In the genomic region with DNA sequence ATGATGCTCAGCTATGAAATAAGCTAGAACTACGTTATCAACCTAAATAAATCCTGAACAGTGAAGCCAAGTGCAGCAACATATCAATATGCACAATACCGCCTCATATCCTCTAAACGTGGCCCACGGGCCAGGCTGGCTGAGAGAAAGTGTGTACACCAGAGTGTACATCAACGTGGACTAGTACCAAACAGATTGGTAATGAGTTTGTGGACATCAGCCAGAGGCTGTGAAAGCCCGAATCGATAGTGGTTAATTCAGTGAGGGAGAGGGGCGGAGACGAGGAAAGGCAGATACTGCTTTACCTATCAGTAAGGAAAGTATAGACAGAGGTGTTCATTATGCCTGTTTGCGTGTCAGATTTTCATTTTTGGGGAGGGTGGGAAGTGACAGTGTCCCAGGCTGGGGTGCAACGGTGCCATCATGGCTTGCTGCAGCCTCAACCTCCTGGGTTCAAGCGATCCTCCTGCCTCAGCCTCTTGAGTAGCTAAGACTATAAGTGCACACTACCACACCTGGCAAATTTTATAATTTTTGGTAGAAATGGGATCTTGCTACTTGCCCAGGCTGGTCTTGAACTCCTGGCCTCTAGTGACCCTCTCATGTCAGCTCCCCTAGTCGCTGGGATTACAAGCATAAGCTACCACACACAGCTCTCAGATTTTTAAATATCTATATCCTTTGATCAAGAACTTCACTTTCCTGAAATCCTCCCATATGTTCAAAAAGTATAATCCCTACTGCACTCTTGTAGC, we compare ENCODE assay signal across 17 cellular contexts. TPM values are rescaled to one million over a fixed set of nuclear protein-coding genes. Genes with fewer than 3 reads are reported as not detected.
DNase-seq lines count a peak whose midpoint lies in the region; ATAC-seq and TF ChIP-seq lines count a peak whose summit lies in the region.
"Had no signal": no experiment of that assay in that cellular context is flagged by ENCODE, and none has a peak within 500 bp of the region (broad histone marks: within the 10 kb centered on the region; RNA-seq: fewer than 3 reads in every experiment).

No MANE protein-coding gene starts in this region.

- H3K9me3 ChIP-seq in HCT116 (ENCODE audit: control insufficient read depth in 1 of 2, insufficient read depth in 1 of 2, low read depth in 1 of 2, low read length in 2 of 2) = no peaks in the 10 kb centered on the region
- H3K9me3 ChIP-seq in endodermal cell (ENCODE audit: control insufficient read depth, low read length) = no peaks in the 10 kb centered on the region
- H3K9me3 ChIP-seq in transverse colon = no peaks in the 10 kb centered on the region
- H3K9me3 ChIP-seq: MG63, suprapubic skin had no signal

- no peak overlapping the region for H3K4me3 Mint-ChIP-seq in brain
- H3K4me3 Mint-ChIP-seq in endodermal cell = no peak overlapping the region
- no peak overlapping the region for H3K4me3 Mint-ChIP-seq in stimulated activated memory B cell treated with anti-CD40 and anti-IgM and Interleukin-4, amounts not matched to agents 10 μg/mL and 1 μg/mL and 100 μg/mL, for 72 hours
- H3K4me3 Mint-ChIP-seq: activated CD8-positive, alpha-beta T cell treated with anti-CD3 and anti-CD28 coated beads, Interleukin-2, amount 10 ng/mL, durations not matched to agents 7 days and 5 days; activated T-cell treated with anti-CD3 and anti-CD28 coated beads, Interleukin-2, amount 50 U/mL, for 4 hours; natural killer cell treated with Interleukin-12 subunit alpha and Interleukin-12 subunit beta and Interleukin-15 and Interleukin-18, amount 100 ng/mL, for 72 hours; T-cell had no signal

- no peak for ATAC-seq in HCT116
- ATAC-seq in stimulated activated memory B cell treated with anti-CD40 and anti-IgM and Interleukin-4, amounts not matched to agents 10 μg/mL and 1 μg/mL and 100 μg/mL, for 72 hours = no peak
- ATAC-seq: activated CD8-positive, alpha-beta T cell treated with anti-CD3 and anti-CD28 coated beads, Interleukin-2, amount 10 ng/mL, durations not matched to agents 7 days and 5 days; activated T-cell treated with anti-CD3 and anti-CD28 coated beads, Interleukin-2, amount 50 U/mL, for 4 hours; T-cell had no signal

- no peak for TF ChIP-seq RAD21 in HCT116 (IDR thresholded peaks at IDR 0.05; ENCODE audit: low read depth)

- H3K4me1 Mint-ChIP-seq in brain = no peaks in the 10 kb centered on the region
- H3K4me1 Mint-ChIP-seq in endodermal cell = no peaks in the 10 kb centered on the region
- H3K4me1 Mint-ChIP-seq in stimulated activated memory B cell treated with anti-CD40 and anti-IgM and Interleukin-4, amounts not matched to agents 10 μg/mL and 1 μg/mL and 100 μg/mL, for 72 hours = peaks cover 14% of the 10 kb centered on the region

- RAD21 ChIA-PET in HCT116 (lab: Charles Lee; ENCODE audit: low non-redundant PET in 1 of 2, low total read pairs in 2 of 2, uncharacterized antibody in 2 of 2, unreplicated experiment in 2 of 2) = no interaction called here

- H3K9me2 ChIP-seq in HCT116 (ENCODE audit: insufficient read depth) = no peaks in the 10 kb centered on the region

- H3K9ac ChIP-seq in HCT116 (ENCODE audit: low read length) = no peak overlapping the region
- no peak overlapping the region for H3K9ac ChIP-seq in endodermal cell (ENCODE audit: extremely low read depth, low read length, poor library complexity, severe bottlenecking)
- H3K9ac ChIP-seq: GM23248 had no signal

- no TSS peak for BruUV-seq in HCT116 (replicated peaks; lab: Mats Ljungman, UMichigan)

- H3K36me3 ChIP-seq in HCT116 (ENCODE audit: control insufficient read depth in 1 of 2, insufficient read depth in 2 of 2, low read length in 2 of 2) = peaks cover 8 to 24% of the 10 kb centered on the region in 2 experiments; a peak in 2 of 4 replicates
- H3K36me3 ChIP-seq in endodermal cell (ENCODE audit: control insufficient read depth, insufficient read depth, low read length) = peaks cover 32% of the 10 kb centered on the region
- H3K36me3 ChIP-seq in transverse colon = peaks cover 0 to 9% (median 2%) of the 10 kb centered on the region in 4 donors

- no peaks in the 10 kb centered on the region for H3K27me3 ChIP-seq in HCT116 (ENCODE audit: insufficient read depth, low read length)
- H3K27me3 ChIP-seq in endodermal cell (ENCODE audit: control insufficient read depth, insufficient read depth, low read length, poor library complexity, severe bottlenecking) = no peaks in the 10 kb centered on the region
- H3K27me3 ChIP-seq in transverse colon = no peaks in the 10 kb centered on the region
- H3K27me3 ChIP-seq: MG63, suprapubic skin had no signal

- no peaks in the 10 kb centered on the region for H3K9me3 Mint-ChIP-seq in brain
- H3K9me3 Mint-ChIP-seq in endodermal cell = no peaks in the 10 kb centered on the region
- no peaks in the 10 kb centered on the region for H3K9me3 Mint-ChIP-seq in stimulated activated memory B cell treated with anti-CD40 and anti-IgM and Interleukin-4, amounts not matched to agents 10 μg/mL and 1 μg/mL and 100 μg/mL, for 72 hours
- H3K9me3 Mint-ChIP-seq: activated T-cell treated with anti-CD3 and anti-CD28 coated beads, Interleukin-2, amount 50 U/mL, for 4 hours; natural killer cell treated with Interleukin-12 subunit alpha and Interleukin-12 subunit beta and Interleukin-15 and Interleukin-18, amount 100 ng/mL, for 72 hours; T-cell had no signal

- H3K79me2 ChIP-seq in HCT116 (ENCODE audit: insufficient read depth, low read length) = no peaks in the 10 kb centered on the region

- intact Hi-C loops in HCT116 (cut with micrococcal nuclease) = no loop called here
- intact Hi-C loops in transverse colon (cut with DNase I; ENCODE audit: low total_unique reads) = no loop called here

- H4K20me1 ChIP-seq in HCT116 (ENCODE audit: insufficient read depth) = 0 out of 2 replicates have a peak, but pooled peaks cover 7% of the 10 kb centered on the region

- 95 to 97% methylated on average over 12 to 13 of the region's 13 CpGs for WGBS in endodermal cell (ENCODE audit: insufficient coverage in 1 of 2, insufficient read length in 1 of 2), 2 experiments
- WGBS in transverse colon (ENCODE audit: low coverage in 1 of 2), 2 donors = 61 to 77% methylated on average over 11 to 13 of the region's 13 CpGs

- H3K36me3 Mint-ChIP-seq in brain (peaks cover 24% of the 10 kb centered on the region), endodermal cell (ENCODE audit: low read depth) (peaks cover 32% of the 10 kb centered on the region)
- peaks cover 21% of the 10 kb centered on the region for H3K36me3 Mint-ChIP-seq in stimulated activated memory B cell treated with anti-CD40 and anti-IgM and Interleukin-4, amounts not matched to agents 10 μg/mL and 1 μg/mL and 100 μg/mL, for 72 hours
- H3K36me3 Mint-ChIP-seq: natural killer cell treated with Interleukin-12 subunit alpha and Interleukin-12 subunit beta and Interleukin-15 and Interleukin-18, amount 100 ng/mL, for 72 hours; T-cell had no signal

- TF ChIP-seq CTCF in HCT116 (IDR thresholded peaks at IDR 0.05 in 2 of 3, conservative IDR thresholded peaks at IDR 0.05 in 1 of 3; ENCODE audit: borderline replicate concordance in 1 of 3, insufficient read depth in 1 of 3, low read depth in 2 of 3, low read length in 2 of 3) (no peak), brain (conservative IDR thresholded peaks at IDR 0.05) (no peak), endodermal cell (conservative IDR thresholded peaks at IDR 0.05) (no peak), transverse colon (IDR thresholded peaks at IDR 0.05) (no peak)

- H3K4me1 ChIP-seq in HCT116 (ENCODE audit: control insufficient read depth in 1 of 2, insufficient read depth in 2 of 2, low read length in 2 of 2) (no peaks in the 10 kb centered on the region), endodermal cell (ENCODE audit: control insufficient read depth, insufficient read depth, low read length) (no peaks in the 10 kb centered on the region), transverse colon (peaks cover 0 to 6% (median 0%) of the 10 kb centered on the region in 4 donors)

- CTCF ChIA-PET in HCT116 (lab: Charles Lee) = interaction anchor here (1.1 to 1.3 kb wide), 3 partner anchors 78 to 248 kb away, joined by 4 to 7 read pairs (median 7); no protein-coding TSS in a partner anchor

- H3K27me3 Mint-ChIP-seq in brain (peaks cover 3% of the 10 kb centered on the region), endodermal cell (ENCODE audit: insufficient read depth) (no peaks in the 10 kb centered on the region)
- no peaks in the 10 kb centered on the region for H3K27me3 Mint-ChIP-seq in stimulated activated memory B cell treated with anti-CD40 and anti-IgM and Interleukin-4, amounts not matched to agents 10 μg/mL and 1 μg/mL and 100 μg/mL, for 72 hours
- H3K27me3 Mint-ChIP-seq: T-cell had no signal

- no peak for TF ChIP-seq EP300 in transverse colon (IDR thresholded peaks at IDR 0.05; ENCODE audit: low read depth)

- in situ Hi-C loops in transverse colon (cut with MboI; ENCODE audit: low pct_ligation_motif_present in 1 of 4, low pct_unique_long_range_greater_than_20kb in 1 of 4, low sequenced_read_pairs in 3 of 4) = no loop called here

- peak overlapping the region in 4 of 5 experiments; percentile 3 to 86 (median 51) for H3K27ac Mint-ChIP-seq in brain
- H3K27ac Mint-ChIP-seq in endodermal cell = no peak overlapping the region
- H3K27ac Mint-ChIP-seq in stimulated activated memory B cell treated with anti-CD40 and anti-IgM and Interleukin-4, amounts not matched to agents 10 μg/mL and 1 μg/mL and 100 μg/mL, for 72 hours = no peak overlapping the region
- H3K27ac Mint-ChIP-seq: T-cell had no signal

- DNase-seq in NCI-H82 (lab: John Stamatoyannopoulos, UW) (peak; percentile 50), NCI-H82 treated with DMSO at 0.1 percent for 48 hours (lab: John Stamatoyannopoulos, UW; ENCODE audit: unreplicated experiment) (no peak), HCT116 (ENCODE audit: low read depth, low spot score) (no peak), mucosa of gallbladder (ENCODE audit: low spot score) (peak; percentile 35), endodermal cell (no peak), transverse colon (no peak)
- DNase-seq: activated CD8-positive, alpha-beta T cell treated with anti-CD3 and anti-CD28 coated beads, Interleukin-2, amount 10 ng/mL, durations not matched to agents 7 days and 5 days; activated T-cell treated with anti-CD3 and anti-CD28 coated beads, Interleukin-2, amount 50 U/mL, for 4 hours; GM23248; MG63; stimulated activated CD4-positive, alpha-beta T cell treated with anti-CD3 and anti-CD28 coated beads, Interleukin-12 subunit alpha, Interleukin-12 subunit beta, amount 100 ng/mL, for 4 hours; T-cell had no signal

- POLR2A ChIA-PET in HCT116 (lab: Charles Lee) = no interaction called here

- H2AFZ ChIP-seq in HCT116 (ENCODE audit: low read depth, low read length, poor library complexity, severe bottlenecking) = no peak overlapping the region
- H2AFZ ChIP-seq: GM23248 had no signal

- H3K4me2 ChIP-seq in HCT116 (ENCODE audit: low read length) = no peak overlapping the region

- H3K4me3 ChIP-seq in HCT116 (replicated peaks in 1 of 2; ENCODE audit: low read depth in 1 of 2, low read length in 2 of 2) (no peak overlapping the region), endodermal cell (ENCODE audit: low read length) (no peak overlapping the region), transverse colon (no peak overlapping the region)
- H3K4me3 ChIP-seq: GM23248, MG63, suprapubic skin had no signal

- no peak overlapping the region for H3K27ac ChIP-seq in HCT116 (ENCODE audit: low read depth, low read length)
- H3K27ac ChIP-seq in endodermal cell (ENCODE audit: low read depth, low read length) = no peak overlapping the region
- no peak overlapping the region for H3K27ac ChIP-seq in transverse colon
- H3K27ac ChIP-seq: GM23248, RWPE1, suprapubic skin had no signal

- TF ChIP-seq POLR2A in HCT116 (IDR thresholded peaks at IDR 0.05; ENCODE audit: borderline replicate concordance, extremely low read depth, insufficient read depth, insufficient read length) = no peak
- no peak for TF ChIP-seq POLR2A in transverse colon (IDR thresholded peaks at IDR 0.05)

RNA-seq across cellular contexts. Expression of a gene that starts 50.1 kb away (rescaled TPM):
- total RNA-seq in HCT116 (2021; ENCODE audit: unreplicated experiment) = 55.9 TPM
- 25.3 and 33.6 TPM in 2 replicates for polyA plus RNA-seq in HCT116 (2012)
- polyA plus RNA-seq in brain (ENCODE audit: insufficient read depth, low read depth, low replicate concordance) = 34.8 TPM
- 43.0 TPM for total RNA-seq in mucosa of gallbladder
- total RNA-seq in endodermal cell = 100 to 1,000 TPM in 1 of 2 donors, 10 to 100 TPM in 1; 86.0 to 100 TPM
- 60.2 TPM for polyA plus RNA-seq in endodermal cell (2013, experiment 1 of 2)
- 66.0 TPM for polyA plus RNA-seq in endodermal cell (2013, experiment 2 of 2)
- 100 to 1,000 TPM in 1 of 4 donors, 10 to 100 TPM in 3; 16.8 to 127 (median 31.4) TPM for total RNA-seq in transverse colon

Comparison
In these comparisons a context has a peak if more than half of its experiments do, and no peak if none do; other contexts are left out.
1. DNase-seq: peak in NCI-H82 (single experiment) and mucosa of gallbladder (single experiment); none in NCI-H82 treated with DMSO at 0.1 percent for 48 hours (single experiment), HCT116 (single experiment), endodermal cell (single experiment) and transverse colon (single experiment).
2. H3K27ac Mint-ChIP-seq: peak in brain (4 of 5); none in endodermal cell (single experiment) and stimulated activated memory B cell treated with anti-CD40 and anti-IgM and Interleukin-4, amounts not matched to agents 10 μg/mL and 1 μg/mL and 100 μg/mL, for 72 hours (single experiment).